In genomic region chr22:25353516-25354445, GRCh38 we compare ENCODE assay signal across 21 cellular contexts.
"Had no signal": no experiment of that assay in that cellular context is flagged by ENCODE, and none has a peak within 500 bp of the region (broad histone marks: within the 10 kb centered on the region; RNA-seq: fewer than 3 reads in every experiment).

No MANE protein-coding gene starts in this region.

- DNase-seq: activated CD4-positive, alpha-beta T cell treated with anti-CD3 and anti-CD28 coated beads for 4 hours; activated CD4-positive, alpha-beta T cell treated with anti-CD3 and anti-CD28 coated beads, Interleukin-2, amount 50 U/mL, for 48 hours; activated CD4-positive, CD25-positive, alpha-beta regulatory T cell; activated naive CD4-positive, alpha-beta T cell; activated naive CD8-positive, alpha-beta T cell treated with anti-CD3 and anti-CD28 coated beads, Interleukin-2, amount 50 U/mL, for 24 hours; effector CD4-positive, alpha-beta T cell; erythroblast; foreskin fibroblast; nucleus accumbens; stimulated activated CD4-positive, alpha-beta T cell treated with anti-CD3 and anti-CD28 coated beads, Interleukin-15, amount 100 ng/mL, for 24 hours; stomach; SW 1271; T-helper 17 cell; transverse colon had no signal

- H3K4me3 ChIP-seq: cardiac muscle cell, left lung, SK-N-MC, smooth muscle cell, stomach, transverse colon had no signal

- H3K27me3 ChIP-seq: cardiac muscle cell, left lung, stomach, transverse colon had no signal

- H3K27ac ChIP-seq: cardiac muscle cell, left lung, SK-N-MC, stomach, transverse colon had no signal

- H3K4me1 ChIP-seq: left lung, stomach, transverse colon had no signal

- ATAC-seq: activated naive CD8-positive, alpha-beta T cell treated with anti-CD3 and anti-CD28 coated beads, Interleukin-2, amount 50 U/mL, for 24 hours; left lung; natural killer cell treated with Interleukin-12 subunit alpha and Interleukin-12 subunit beta and Interleukin-15 and Interleukin-18, amount 100 ng/mL, for 72 hours; sciatic nerve; stimulated activated memory B cell treated with anti-CD40 and anti-IgM and Interleukin-4, amounts not matched to agents 10 μg/mL and 1 μg/mL and 100 μg/mL, for 72 hours; T-helper 17 cell had no signal

- H3K9me3 ChIP-seq: left lung, stomach, transverse colon had no signal
